21 cellular contexts compared by ENCODE assay signal in genomic region chr17:80058311-80058955, GRCh38.
"Had no signal": no experiment of that assay in that cellular context is flagged by ENCODE, and none has a peak within 500 bp of the region (broad histone marks: within the 10 kb centered on the region; RNA-seq: fewer than 3 reads in every experiment).

No MANE protein-coding gene starts in this region.

- DNase-seq: Karpas-422, KG1, MG63, NCI-H1092, NCI-H1105 treated with DMSO at 0.1 percent for 48 hours, NCI-H1417 treated with DMSO at 0.1 percent for 48 hours, NCI-H146, NCI-H187, NCI-H2029, NCI-H2081 treated with DMSO at 0.1 percent for 48 hours, NCI-H226, NCI-H446, NCI-H510A, NCI-H69, NCI-H774, PC-3, SHP77 treated with DMSO at 0.1 percent for 48 hours, SJCRH30 had no signal

- H3K4me3 ChIP-seq: MG63, SJCRH30 had no signal

- H3K27ac ChIP-seq: HL-60, RWPE1, SJCRH30 had no signal

- H3K4me1 ChIP-seq: SJCRH30 had no signal

- H3K27me3 ChIP-seq: MG63, SJCRH30 had no signal

- ATAC-seq: PC-3, SK-N-SH treated with all-trans-retinoic acid at 6 μM for 48 hours had no signal

- H3K36me3 ChIP-seq: MG63, SJCRH30 had no signal

- H3K9me3 ChIP-seq: MG63, SJCRH30 had no signal
